7 cellular contexts compared by ENCODE assay signal in the genomic region with DNA sequence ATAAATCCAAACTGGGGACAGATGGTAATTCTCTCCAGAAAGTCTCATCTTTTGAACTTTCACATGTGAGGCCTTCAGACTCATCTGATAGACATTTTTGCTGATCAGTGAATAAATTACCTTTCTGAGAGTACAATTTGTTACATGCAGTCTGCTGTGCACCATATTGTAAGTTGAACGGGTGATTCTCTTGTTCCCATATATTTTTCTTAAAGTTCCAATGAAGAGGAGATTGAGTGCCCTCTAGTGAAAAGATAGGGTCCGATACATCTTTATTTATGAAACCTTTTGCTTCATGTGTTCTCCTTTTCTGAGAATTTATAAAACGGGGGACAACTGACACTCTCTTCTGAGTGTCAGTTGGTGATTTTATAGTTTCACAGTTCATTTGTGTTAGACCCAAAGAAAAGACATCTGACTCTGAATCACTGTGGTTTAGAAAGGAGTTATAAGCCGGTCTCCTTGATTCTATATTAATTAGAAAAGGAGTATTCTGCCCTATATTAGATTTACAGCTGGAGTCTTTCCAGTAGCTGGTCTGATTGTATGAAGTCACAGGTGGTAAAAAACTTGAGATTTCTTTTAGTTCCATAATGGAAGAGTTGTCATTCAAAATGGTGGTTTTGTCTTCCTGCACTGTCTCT. TPM values are rescaled to one million over a fixed set of nuclear protein-coding genes. Genes with fewer than 3 reads are reported as not detected.
DNase-seq lines count a peak whose midpoint lies in the region; ATAC-seq and FAIRE-seq lines count a peak whose summit lies in the region.

No MANE protein-coding gene starts in this region.

- peak; percentile 85 for FAIRE-seq in TTC549 (lab: Jason Lieb, UNC)

- in situ Hi-C loops in G401 (cut with HindIII; ENCODE audit: low sequenced_read_pairs): no loop called here

- DNase-seq in G401 (ENCODE audit: low spot score) (peak; percentile 49), LoVo (ENCODE audit: low spot score) (peak; percentile 37), left colon (no peak)

- peak; percentile 59 for ATAC-seq in left colon
- ATAC-seq in HG02588 (IDR thresholded peaks at IDR 0.05; ENCODE audit: unreplicated experiment): no peak
- ATAC-seq in HG02840 (IDR thresholded peaks at IDR 0.05; ENCODE audit: low FRiP score, unreplicated experiment): no peak
- no peak for ATAC-seq in GM21717 (IDR thresholded peaks at IDR 0.05; ENCODE audit: unreplicated experiment)

- intact Hi-C loops in left colon (cut with DNase I, micrococcal nuclease): no loop called here

RNA-seq across cellular contexts. Expression of a gene that starts 30.4 kb away (rescaled TPM):
- total RNA-seq in G401 (2014; rRNA removed; shearing (Covaris generic)): 198 and 218 TPM in 2 replicates
- 10 to 100 TPM; 17.7 to 25.8 TPM for total RNA-seq in left colon

Comparison
In these comparisons a context has a peak if more than half of its experiments do, and no peak if none do; other contexts are left out.
1. DNase-seq: peak in G401 (single experiment) and LoVo (single experiment); none in left colon (0 of 2).